ENCODE assay signal across 24 cellular contexts in genomic region chrX:108123591-108124366, GRCh38. TPM values are rescaled to one million over a fixed set of nuclear protein-coding genes. Genes with fewer than 3 reads are reported as not detected.
DNase-seq lines count a peak whose midpoint lies in the region; ATAC-seq and TF ChIP-seq lines count a peak whose summit lies in the region.
"Had no signal": no experiment of that assay in that cellular context is flagged by ENCODE, and none has a peak within 500 bp of the region (broad histone marks: within the 10 kb centered on the region; RNA-seq: fewer than 3 reads in every experiment).

No MANE protein-coding gene starts in this region.

- no peaks in the 10 kb centered on the region for H3K27me3 Mint-ChIP-seq in stimulated activated naive CD8-positive, alpha-beta T cell treated with anti-CD3 and anti-CD28 coated beads, Interleukin-15, amount 100 ng/mL, for 72 hours
- H3K27me3 Mint-ChIP-seq: activated CD4-positive, alpha-beta T cell treated with anti-CD3 and anti-CD28 coated beads, Interleukin-2, amount 10 ng/mL, durations not matched to agents 24 days and 14 days; activated naive CD8-positive, alpha-beta T cell; B cell; stimulated activated memory B cell treated with anti-CD40 and anti-IgM and Interleukin-4, amounts not matched to agents 10 μg/mL and 1 μg/mL and 100 μg/mL, for 72 hours had no signal

- no peaks in the 10 kb centered on the region for H3K27me3 ChIP-seq in right atrium auricular region
- H3K27me3 ChIP-seq: Peyer's patch, uterus had no signal

- intact Hi-C loops in Right ventricle myocardium superior (cut with DNase I): no loop called here
- intact Hi-C loops in left ventricle myocardium superior (cut with micrococcal nuclease): no loop called here

- DNase-seq in Right ventricle myocardium superior (no peak), right atrium auricular region (ENCODE audit: low spot score) (no peak), cerebellar cortex (ENCODE audit: low spot score) (peak; percentile 59), left ventricle myocardium superior (peak; percentile 46)
- DNase-seq in stimulated activated naive CD8-positive, alpha-beta T cell treated with anti-CD3 and anti-CD28 coated beads, Interleukin-15, amount 100 ng/mL, for 72 hours: no peak
- DNase-seq: activated CD4-positive, alpha-beta T cell treated with anti-CD3 and anti-CD28 coated beads, Interleukin-2, amount 10 ng/mL, durations not matched to agents 24 days and 14 days; aorta; NCI-H1105; NCI-H1930; NCI-H2227 treated with DMSO at 0.1 percent for 48 hours; NCI-H69; Peyer's patch; small intestine; stimulated activated CD4-positive, alpha-beta T cell treated with anti-CD3 and anti-CD28 coated beads, Interleukin-4, amount 100 ng/mL, for 1 hour; T-helper 2 cell; uterus had no signal

- no peaks in the 10 kb centered on the region for H3K9me3 ChIP-seq in right atrium auricular region
- H3K9me3 ChIP-seq: Peyer's patch, prostate gland, uterus had no signal

- H3K4me1 ChIP-seq in right atrium auricular region: peaks cover 0 to 31% of the 10 kb centered on the region in 2 donors
- H3K4me1 ChIP-seq: Peyer's patch, prostate gland, uterus had no signal

- no peaks in the 10 kb centered on the region for H3K4me1 Mint-ChIP-seq in stimulated activated naive CD8-positive, alpha-beta T cell treated with anti-CD3 and anti-CD28 coated beads, Interleukin-15, amount 100 ng/mL, for 72 hours
- H3K4me1 Mint-ChIP-seq: B cell; stimulated activated memory B cell treated with anti-CD40 and anti-IgM and Interleukin-4, amounts not matched to agents 10 μg/mL and 1 μg/mL and 100 μg/mL, for 72 hours had no signal

- no peaks in the 10 kb centered on the region for H3K36me3 ChIP-seq in right atrium auricular region
- H3K36me3 ChIP-seq: Peyer's patch, prostate gland, uterus had no signal

- no peak overlapping the region for H3K4me3 ChIP-seq in right atrium auricular region
- H3K4me3 ChIP-seq: Peyer's patch, prostate gland, uterus had no signal

- TF ChIP-seq CTCF in right atrium auricular region (IDR thresholded peaks at IDR 0.05): no peak

- no peaks in the 10 kb centered on the region for H3K9me3 Mint-ChIP-seq in stimulated activated naive CD8-positive, alpha-beta T cell treated with anti-CD3 and anti-CD28 coated beads, Interleukin-15, amount 100 ng/mL, for 72 hours
- H3K9me3 Mint-ChIP-seq: activated CD4-positive, alpha-beta T cell treated with anti-CD3 and anti-CD28 coated beads, Interleukin-2, amount 10 ng/mL, durations not matched to agents 24 days and 14 days; stimulated activated memory B cell treated with anti-CD40 and anti-IgM and Interleukin-4, amounts not matched to agents 10 μg/mL and 1 μg/mL and 100 μg/mL, for 72 hours had no signal

- ATAC-seq in Right ventricle myocardium superior (ENCODE audit: poor library complexity) (peak; percentile 90), left ventricle myocardium superior (peak; percentile 90), HG03139 (IDR thresholded peaks at IDR 0.05; ENCODE audit: unreplicated experiment) (no peak), GM18511 (IDR thresholded peaks at IDR 0.05; ENCODE audit: unreplicated experiment) (no peak), HG03469 (IDR thresholded peaks at IDR 0.05; ENCODE audit: unreplicated experiment) (no peak)
- ATAC-seq in stimulated activated naive CD8-positive, alpha-beta T cell treated with anti-CD3 and anti-CD28 coated beads, Interleukin-15, amount 100 ng/mL, for 72 hours: no peak
- ATAC-seq: stimulated activated memory B cell treated with anti-CD40 and anti-IgM and Interleukin-4, amounts not matched to agents 10 μg/mL and 1 μg/mL and 100 μg/mL, for 72 hours had no signal

- H3K27ac ChIP-seq in right atrium auricular region: peak overlapping the region in 1 of 2 donors; percentile 12
- H3K27ac ChIP-seq: HL-60, Peyer's patch, prostate gland, uterus had no signal

- peak overlapping the region in 1 of 2 donors; percentile 57 for H3K27ac Mint-ChIP-seq in stimulated activated naive CD8-positive, alpha-beta T cell treated with anti-CD3 and anti-CD28 coated beads, Interleukin-15, amount 100 ng/mL, for 72 hours
- H3K27ac Mint-ChIP-seq: activated CD4-positive, alpha-beta T cell treated with anti-CD3 and anti-CD28 coated beads, Interleukin-2, amount 10 ng/mL, durations not matched to agents 24 days and 14 days; activated naive CD8-positive, alpha-beta T cell; B cell; stimulated activated memory B cell treated with anti-CD40 and anti-IgM and Interleukin-4, amounts not matched to agents 10 μg/mL and 1 μg/mL and 100 μg/mL, for 72 hours had no signal

- no peak overlapping the region for H3K4me3 Mint-ChIP-seq in stimulated activated naive CD8-positive, alpha-beta T cell treated with anti-CD3 and anti-CD28 coated beads, Interleukin-15, amount 100 ng/mL, for 72 hours
- H3K4me3 Mint-ChIP-seq: activated CD4-positive, alpha-beta T cell treated with anti-CD3 and anti-CD28 coated beads, Interleukin-2, amount 10 ng/mL, durations not matched to agents 24 days and 14 days; activated naive CD8-positive, alpha-beta T cell; B cell; stimulated activated memory B cell treated with anti-CD40 and anti-IgM and Interleukin-4, amounts not matched to agents 10 μg/mL and 1 μg/mL and 100 μg/mL, for 72 hours had no signal

RNA-seq across cellular contexts. Expression of gene ATG4A, which starts 32.2 kb away (rescaled TPM):
- 18.0 TPM for total RNA-seq in Right ventricle myocardium superior
- total RNA-seq in right atrium auricular region: 10 to 100 TPM; 13.5 to 14.1 TPM
- 21.0 TPM for total RNA-seq in left ventricle myocardium superior

RNA-seq across cellular contexts. Expression of gene PSMD10, which starts 32.4 kb away (rescaled TPM):
- total RNA-seq in Right ventricle myocardium superior (17.9 TPM), right atrium auricular region (10 to 100 TPM; 22.5 to 23.6 TPM), left ventricle myocardium superior (18.9 TPM)

Comparison
In these comparisons a context has a peak if more than half of its experiments do, and no peak if none do; other contexts are left out.
1. DNase-seq: peak in cerebellar cortex (single experiment) and left ventricle myocardium superior (single experiment); none in Right ventricle myocardium superior (single experiment), right atrium auricular region (single experiment) and stimulated activated naive CD8-positive, alpha-beta T cell treated with anti-CD3 and anti-CD28 coated beads, Interleukin-15, amount 100 ng/mL, for 72 hours (0 of 2).
2. ATAC-seq: peak in Right ventricle myocardium superior (single experiment) and left ventricle myocardium superior (single experiment); none in HG03139 (single experiment), GM18511 (single experiment), HG03469 (single experiment) and stimulated activated naive CD8-positive, alpha-beta T cell treated with anti-CD3 and anti-CD28 coated beads, Interleukin-15, amount 100 ng/mL, for 72 hours (single experiment).